ENCODE assay signal across 9 cellular contexts in the genomic region with DNA sequence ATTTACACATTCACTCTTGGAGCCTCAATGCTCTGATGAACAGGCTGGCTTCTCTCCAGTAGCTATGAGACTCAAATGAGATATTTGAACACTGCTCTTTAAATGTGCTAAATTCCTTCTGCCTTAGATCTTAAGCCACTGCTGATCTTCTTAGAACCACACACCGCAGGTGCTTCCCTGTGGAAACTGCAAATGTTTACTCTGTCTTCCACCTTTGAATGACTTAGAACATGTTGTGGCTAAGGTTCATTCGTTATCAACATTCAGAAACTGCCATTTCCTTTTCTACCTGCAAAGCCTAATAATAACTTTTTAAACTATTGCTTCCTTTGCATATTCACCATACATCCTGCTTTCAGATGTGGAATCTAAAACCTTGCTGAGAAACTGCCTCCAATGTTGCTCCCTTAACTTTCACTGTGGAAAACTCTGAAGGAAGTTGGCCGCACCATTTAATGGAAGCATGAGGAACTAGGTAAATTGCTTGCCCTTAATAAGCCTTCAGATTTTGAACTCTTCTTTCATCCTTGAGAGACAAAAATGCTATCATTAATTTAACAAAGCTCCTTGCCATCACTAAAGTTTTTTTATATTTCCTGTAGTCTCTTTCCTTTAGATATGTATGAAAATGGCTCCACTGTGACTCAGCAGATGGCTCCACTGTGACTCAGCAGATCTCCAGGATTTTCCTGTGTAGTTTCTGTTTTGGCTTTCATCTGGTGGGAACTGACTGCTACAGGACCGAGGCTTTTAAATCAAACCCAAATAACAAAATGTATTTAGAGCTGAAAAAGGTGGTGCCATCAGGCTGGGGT.
A peak's percentile ranks its signal among the peaks of the same experiment; 100 is the strongest.
DNase-seq lines count a peak whose midpoint lies in the region; ATAC-seq and TF ChIP-seq lines count a peak whose summit lies in the region.
"Had no signal": no experiment of that assay in that cellular context is flagged by ENCODE, and none has a peak within 500 bp of the region (broad histone marks: within the 10 kb centered on the region; RNA-seq: fewer than 3 reads in every experiment).

No MANE protein-coding gene starts in this region.

- DNase-seq in Karpas-422 (no peak), memory B cell (ENCODE audit: low spot score in 2 of 2) (no peak), HPDE6-E6E7 (ENCODE audit: extremely low spot score) (no peak), right cardiac atrium (no peak), NCI-H1048 (lab: John Stamatoyannopoulos, UW) (no peak), gastrocnemius medialis (no peak)
- DNase-seq in activated naive CD8-positive, alpha-beta T cell treated with anti-CD3 and anti-CD28 coated beads, Interleukin-2, amount 10 ng/mL, durations not matched to agents 7 days and 5 days = no peak

- in situ Hi-C loops in gastrocnemius medialis (cut with MboI; ENCODE audit: low sequenced_read_pairs in 4 of 4) = no loop called here

- no peaks in the 10 kb centered on the region for H3K79me2 ChIP-seq in DOHH2 (ENCODE audit: control insufficient read depth, low read length)
- no peaks in the 10 kb centered on the region for H3K79me2 ChIP-seq in Karpas-422 (ENCODE audit: low read length)

- no peaks in the 10 kb centered on the region for H3K9me2 ChIP-seq in DOHH2 (replicated peaks; ENCODE audit: control insufficient read depth, low read length)
- no peaks in the 10 kb centered on the region for H3K9me2 ChIP-seq in Karpas-422 (replicated peaks; ENCODE audit: insufficient read depth, low read length)

- H3F3A ChIP-seq in DOHH2 (ENCODE audit: control insufficient read depth, insufficient read depth) = no peaks in the 10 kb centered on the region

- H3K27ac ChIP-seq in DOHH2 (ENCODE audit: low read depth, low read length) (no peak overlapping the region), Karpas-422 (ENCODE audit: low read length) (no peak overlapping the region), right cardiac atrium (ENCODE audit: low read length) (no peak overlapping the region), gastrocnemius medialis (no peak overlapping the region)

- TF ChIP-seq CTCF in DOHH2 (IDR thresholded peaks at IDR 0.05; ENCODE audit: low read depth, low read length, poor library complexity, severe bottlenecking) (no peak), gastrocnemius medialis (IDR thresholded peaks at IDR 0.05 in 4 of 5, conservative IDR thresholded peaks at IDR 0.05 in 1 of 5) (no peak)

- intact Hi-C loops in right cardiac atrium (cut with DNase I) = no loop called here
- intact Hi-C loops in gastrocnemius medialis (cut with DNase I; ENCODE audit: low total_unique reads) = no loop called here

- H2AFZ ChIP-seq in Karpas-422 (ENCODE audit: low read length) = peak overlapping the region; percentile 30; the same call in 1 of the 2 replicates

- 60% methylated on average over 4 of the region's 4 CpGs for WGBS in right cardiac atrium

- H3K27me3 ChIP-seq in DOHH2 (ENCODE audit: control insufficient read depth, low read length) (no peaks in the 10 kb centered on the region), Karpas-422 (ENCODE audit: low read length) (no peaks in the 10 kb centered on the region), right cardiac atrium (ENCODE audit: control insufficient read depth, insufficient read depth) (no peaks in the 10 kb centered on the region), gastrocnemius medialis (no peaks in the 10 kb centered on the region)

- H3K27ac Mint-ChIP-seq in activated naive CD8-positive, alpha-beta T cell treated with anti-CD3 and anti-CD28 coated beads, Interleukin-2, amount 10 ng/mL, durations not matched to agents 7 days and 5 days = peak overlapping the region; percentile 80
- H3K27ac Mint-ChIP-seq in memory B cell = peak overlapping the region; percentile 47

- H3K4me3 Mint-ChIP-seq in activated naive CD8-positive, alpha-beta T cell treated with anti-CD3 and anti-CD28 coated beads, Interleukin-2, amount 10 ng/mL, durations not matched to agents 7 days and 5 days = peak overlapping the region; percentile 19
- H3K4me3 Mint-ChIP-seq in memory B cell = peak overlapping the region; percentile 5

- no peak overlapping the region for H3K9ac ChIP-seq in Karpas-422 (ENCODE audit: low read length)

- POLR2A ChIA-PET in activated naive CD8-positive, alpha-beta T cell treated with anti-CD3 and anti-CD28 coated beads, Interleukin-2, amount 10 ng/mL, durations not matched to agents 7 days and 5 days (lab: Charles Lee) = interaction anchor here (1.7 to 2.2 kb wide), 2 partner anchors 12 to 24 kb away, joined by 3 to 13 read pairs; no protein-coding TSS in a partner anchor

- H3K36me3 Mint-ChIP-seq in activated naive CD8-positive, alpha-beta T cell treated with anti-CD3 and anti-CD28 coated beads, Interleukin-2, amount 10 ng/mL, durations not matched to agents 7 days and 5 days = peaks cover 23% of the 10 kb centered on the region
- peaks cover 3% of the 10 kb centered on the region for H3K36me3 Mint-ChIP-seq in memory B cell

- H3K4me2 ChIP-seq in DOHH2 (ENCODE audit: low read length) (peak overlapping the region; percentile 6; the same call in 1 of the 2 replicates), Karpas-422 (ENCODE audit: low read depth, low read length, poor library complexity, severe bottlenecking) (peak overlapping the region; percentile 15)

- H3K9me3 ChIP-seq in DOHH2 (ENCODE audit: control insufficient read depth, insufficient read depth, low read length) (0 out of 2 replicates have a peak, but pooled peaks cover 7% of the 10 kb centered on the region), Karpas-422 (ENCODE audit: low read length) (no peaks in the 10 kb centered on the region), right cardiac atrium (ENCODE audit: control insufficient read depth, low read length) (no peaks in the 10 kb centered on the region), gastrocnemius medialis (no peaks in the 10 kb centered on the region)
- H3K9me3 ChIP-seq: HAP-1 had no signal

- peak; percentile 72 for ATAC-seq in activated naive CD8-positive, alpha-beta T cell treated with anti-CD3 and anti-CD28 coated beads, Interleukin-2, amount 10 ng/mL, durations not matched to agents 7 days and 5 days (ENCODE audit: low read depth)
- ATAC-seq in memory B cell (ENCODE audit: low read depth) = peak; percentile 57
- no peak for ATAC-seq in right cardiac atrium
- ATAC-seq in gastrocnemius medialis = no peak

- H3K27me3 Mint-ChIP-seq in activated naive CD8-positive, alpha-beta T cell treated with anti-CD3 and anti-CD28 coated beads, Interleukin-2, amount 10 ng/mL, durations not matched to agents 7 days and 5 days = no peaks in the 10 kb centered on the region
- H3K27me3 Mint-ChIP-seq in memory B cell = no peaks in the 10 kb centered on the region

- H3K4me1 ChIP-seq in DOHH2 (ENCODE audit: control insufficient read depth, low read length) (peaks cover 11% of the 10 kb centered on the region), Karpas-422 (ENCODE audit: low read length) (peaks cover 11% of the 10 kb centered on the region), right cardiac atrium (ENCODE audit: control insufficient read depth, insufficient read depth, low read length) (no peaks in the 10 kb centered on the region), gastrocnemius medialis (no peaks in the 10 kb centered on the region)
- H3K4me1 ChIP-seq: HAP-1 had no signal

- peaks cover 25% of the 10 kb centered on the region for H3K4me1 Mint-ChIP-seq in activated naive CD8-positive, alpha-beta T cell treated with anti-CD3 and anti-CD28 coated beads, Interleukin-2, amount 10 ng/mL, durations not matched to agents 7 days and 5 days
- H3K4me1 Mint-ChIP-seq in memory B cell = peaks cover 16% of the 10 kb centered on the region

- no peak for TF ChIP-seq POLR2A in gastrocnemius medialis (IDR thresholded peaks at IDR 0.05)

- H3K9me3 Mint-ChIP-seq in activated naive CD8-positive, alpha-beta T cell treated with anti-CD3 and anti-CD28 coated beads, Interleukin-2, amount 10 ng/mL, durations not matched to agents 7 days and 5 days = peaks cover 12% of the 10 kb centered on the region
- H3K9me3 Mint-ChIP-seq in memory B cell = peaks cover 2% of the 10 kb centered on the region

- H4K20me1 ChIP-seq in DOHH2 (ENCODE audit: control insufficient read depth, insufficient read depth, low read depth, low read length) (no peaks in the 10 kb centered on the region), Karpas-422 (ENCODE audit: insufficient read depth, low read depth, low read length) (no peaks in the 10 kb centered on the region)

- H3K4me3 ChIP-seq in DOHH2 (ENCODE audit: low read length) (no peak overlapping the region), Karpas-422 (ENCODE audit: low read length) (no peak overlapping the region), right cardiac atrium (ENCODE audit: low read length) (no peak overlapping the region), gastrocnemius medialis (no peak overlapping the region)
- H3K4me3 ChIP-seq: HAP-1 had no signal

- H3K36me3 ChIP-seq in DOHH2 (ENCODE audit: control insufficient read depth, low read length) (no peaks in the 10 kb centered on the region), Karpas-422 (ENCODE audit: insufficient read depth, low read length) (no peaks in the 10 kb centered on the region), gastrocnemius medialis (no peaks in the 10 kb centered on the region)
- H3K36me3 ChIP-seq: HAP-1 had no signal

Comparison
In these comparisons a context has a peak if more than half of its experiments do, and no peak if none do; other contexts are left out.
1. ATAC-seq: peak in activated naive CD8-positive, alpha-beta T cell treated with anti-CD3 and anti-CD28 coated beads, Interleukin-2, amount 10 ng/mL, durations not matched to agents 7 days and 5 days (single experiment) and memory B cell (single experiment); none in right cardiac atrium (0 of 2) and gastrocnemius medialis (0 of 2).